In the genomic region with DNA sequence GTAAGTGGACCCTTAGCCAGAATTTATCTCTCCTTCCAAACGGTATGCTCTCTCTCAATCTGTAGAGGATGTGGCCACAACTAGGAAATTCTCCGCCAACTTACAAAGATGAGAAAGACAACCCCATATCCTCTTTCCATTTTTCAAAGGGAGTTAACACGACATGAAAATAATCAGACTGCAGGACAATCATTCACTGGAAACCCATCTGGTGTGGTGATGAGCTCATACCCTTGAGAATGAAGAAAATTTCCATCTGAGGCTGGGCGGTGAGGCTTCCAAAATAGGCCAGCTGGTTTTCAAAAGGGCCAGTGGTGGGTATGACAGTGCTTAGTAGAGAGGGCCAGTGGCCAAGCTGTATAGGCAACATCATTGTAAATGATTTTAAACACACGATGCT, we compare ENCODE assay signal across 11 cellular contexts.
DNase-seq lines count a peak whose midpoint lies in the region; ATAC-seq and TF ChIP-seq lines count a peak whose summit lies in the region.
"Had no signal": no experiment of that assay in that cellular context is flagged by ENCODE, and none has a peak within 500 bp of the region (broad histone marks: within the 10 kb centered on the region; RNA-seq: fewer than 3 reads in every experiment).

No MANE protein-coding gene starts in this region.

- H3K4me3 ChIP-seq in adipocyte (ENCODE audit: low read length) (no peak overlapping the region), smooth muscle cell (no peak overlapping the region), PC-3 (ENCODE audit: low read length) (no peak overlapping the region), lower leg skin (ENCODE audit: low read depth, poor library complexity, severe bottlenecking) (no peak overlapping the region)
- H3K4me3 ChIP-seq: thoracic aorta had no signal

- H3K9me3 Mint-ChIP-seq in glutamatergic neuron (ENCODE audit: unreplicated experiment), result no peaks in the 10 kb centered on the region
- H3K9me3 Mint-ChIP-seq: memory B cell had no signal

- peaks cover 2% of the 10 kb centered on the region for H3K27me3 Mint-ChIP-seq in glutamatergic neuron (ENCODE audit: unreplicated experiment)

- POLR2A ChIA-PET in PC-3 (lab: Charles Lee; ENCODE audit: unreplicated experiment), result no interaction called here

- peak overlapping the region; percentile 57 for H3K27ac Mint-ChIP-seq in glutamatergic neuron (ENCODE audit: unreplicated experiment)
- H3K27ac Mint-ChIP-seq: memory B cell had no signal

- no peak for ATAC-seq in PC-3

- no peaks in the 10 kb centered on the region for H4K20me1 ChIP-seq in smooth muscle cell (ENCODE audit: low read depth)
- H4K20me1 ChIP-seq in PC-3 (ENCODE audit: low read length), result no peaks in the 10 kb centered on the region

- H3K27ac ChIP-seq in smooth muscle cell (ENCODE audit: low read depth), result peak overlapping the region; percentile 53
- no peak overlapping the region for H3K27ac ChIP-seq in PC-3 (ENCODE audit: low read length)
- H3K27ac ChIP-seq: VCaP had no signal

- no peaks in the 10 kb centered on the region for H3K79me2 ChIP-seq in smooth muscle cell (ENCODE audit: low read depth)
- H3K79me2 ChIP-seq in PC-3 (ENCODE audit: low read length), result no peaks in the 10 kb centered on the region

- CTCF ChIA-PET in PC-3 (lab: Charles Lee), result no interaction called here

- peaks cover 27% of the 10 kb centered on the region for H3K4me1 Mint-ChIP-seq in glutamatergic neuron (ENCODE audit: low read depth, unreplicated experiment)
- H3K4me1 Mint-ChIP-seq: memory B cell had no signal

- H3K9ac ChIP-seq in adipocyte (ENCODE audit: low read length) (no peak overlapping the region), smooth muscle cell (ENCODE audit: low read depth) (no peak overlapping the region), PC-3 (ENCODE audit: low read length) (no peak overlapping the region)

- peak overlapping the region; percentile 35 for H3K4me2 ChIP-seq in smooth muscle cell
- no peak overlapping the region for H3K4me2 ChIP-seq in PC-3 (ENCODE audit: low read length)

- H3K9me2 ChIP-seq in PC-3 (replicated peaks; ENCODE audit: low read length), result no peaks in the 10 kb centered on the region

- peak; percentile 73 for DNase-seq in HS-27A (ENCODE audit: low read depth)
- peak; percentile 85 for DNase-seq in adipocyte (ENCODE audit: low read depth)
- no peak for DNase-seq in glutamatergic neuron
- no peak for DNase-seq in smooth muscle cell (lab: John Stamatoyannopoulos, UW; ENCODE audit: unreplicated experiment)
- no peak for DNase-seq in GDM1 (lab: John Stamatoyannopoulos, UW)
- no peak for DNase-seq in PC-3
- DNase-seq in lower leg skin (ENCODE audit: low spot score in 2 of 2), result no peak
- DNase-seq: activated gamma-delta T cell treated with Interleukin-2 at 50 U/mL for 16 hours had no signal

- no peak overlapping the region for H3K4me3 Mint-ChIP-seq in glutamatergic neuron (ENCODE audit: unreplicated experiment)
- H3K4me3 Mint-ChIP-seq: memory B cell had no signal

- BruUV-seq in PC-3 (replicated peaks; lab: Mats Ljungman, UMichigan), result no TSS peak

- H3K4me1 ChIP-seq in adipocyte (ENCODE audit: control insufficient read depth, insufficient read depth, low read length), result peaks cover 15% of the 10 kb centered on the region
- H3K4me1 ChIP-seq in smooth muscle cell (ENCODE audit: low read depth), result no peaks in the 10 kb centered on the region
- no peaks in the 10 kb centered on the region for H3K4me1 ChIP-seq in PC-3 (ENCODE audit: insufficient read depth, low read length)

- TF ChIP-seq POLR2A in lower leg skin (IDR thresholded peaks at IDR 0.05), result no peak

- 33% methylated on average over 5 of the region's 5 CpGs for WGBS in smooth muscle cell (ENCODE audit: low lambda C conversion rate)
- WGBS in lower leg skin, 2 donors, result 40 to 52% methylated on average over 5 of the region's 5 CpGs

- H3K9me3 ChIP-seq in adipocyte (ENCODE audit: control insufficient read depth, low read length), result no peaks in the 10 kb centered on the region
- no peaks in the 10 kb centered on the region for H3K9me3 ChIP-seq in smooth muscle cell (replicated peaks; ENCODE audit: low read depth)
- no peaks in the 10 kb centered on the region for H3K9me3 ChIP-seq in PC-3 (ENCODE audit: low read length)
- H3K9me3 ChIP-seq: thoracic aorta had no signal

- H3K36me3 Mint-ChIP-seq in glutamatergic neuron (ENCODE audit: unreplicated experiment), result no peaks in the 10 kb centered on the region
- H3K36me3 Mint-ChIP-seq: memory B cell had no signal

- H3K36me3 ChIP-seq in adipocyte (ENCODE audit: control insufficient read depth, insufficient read depth, low read length, severe bottlenecking) (no peaks in the 10 kb centered on the region), smooth muscle cell (ENCODE audit: low read depth) (no peaks in the 10 kb centered on the region), PC-3 (ENCODE audit: low read depth, low read length) (no peaks in the 10 kb centered on the region)
- H3K36me3 ChIP-seq: thoracic aorta had no signal

- H3F3A ChIP-seq in smooth muscle cell (ENCODE audit: low read depth) (no peaks in the 10 kb centered on the region), PC-3 (ENCODE audit: low read length, unreplicated experiment) (no peaks in the 10 kb centered on the region)

- no peaks in the 10 kb centered on the region for H3K27me3 ChIP-seq in adipocyte (replicated peaks; ENCODE audit: control insufficient read depth, insufficient read depth, low read length)
- no peaks in the 10 kb centered on the region for H3K27me3 ChIP-seq in smooth muscle cell (ENCODE audit: low read depth)
- no peaks in the 10 kb centered on the region for H3K27me3 ChIP-seq in PC-3 (ENCODE audit: low read length)

- H2AFZ ChIP-seq in smooth muscle cell (ENCODE audit: low read depth) (no peak overlapping the region), PC-3 (ENCODE audit: low read length) (no peak overlapping the region)

- TF ChIP-seq CTCF in glutamatergic neuron (IDR thresholded peaks at IDR 0.05; ENCODE audit: partially characterized antibody, unreplicated experiment), result no peak
- TF ChIP-seq CTCF in smooth muscle cell (IDR thresholded peaks at IDR 0.05; ENCODE audit: borderline replicate concordance, insufficient read depth, poor library complexity, severe bottlenecking), result no peak
- TF ChIP-seq CTCF in PC-3 (conservative IDR thresholded peaks at IDR 0.05; ENCODE audit: low read depth, low read length), result no peak
- TF ChIP-seq CTCF in lower leg skin (IDR thresholded peaks at IDR 0.05), result no peak

- intact Hi-C loops in PC-3 (cut with micrococcal nuclease) (no loop called here), lower leg skin (cut with DNase I; ENCODE audit: low total_unique reads) (no loop called here)

Comparison
In these comparisons a context has a peak if more than half of its experiments do, and no peak if none do; other contexts are left out.
1. DNase-seq: peak in HS-27A (single experiment) and adipocyte (single experiment); none in glutamatergic neuron (single experiment), smooth muscle cell (single experiment), GDM1 (single experiment), PC-3 (single experiment) and lower leg skin (0 of 2).